In genomic region chrY:2835230-2835629, GRCh38 we compare ENCODE assay signal across 24 cellular contexts. TPM values are rescaled to one million over a fixed set of nuclear protein-coding genes. Genes with fewer than 3 reads are reported as not detected.
DNase-seq lines count a peak whose midpoint lies in the region; ATAC-seq and TF ChIP-seq lines count a peak whose summit lies in the region.
"Had no signal": no experiment of that assay in that cellular context is flagged by ENCODE, and none has a peak within 500 bp of the region (broad histone marks: within the 10 kb centered on the region; RNA-seq: fewer than 3 reads in every experiment).

No MANE protein-coding gene starts in this region.

- TF ChIP-seq POLR2A in heart left ventricle (IDR thresholded peaks at IDR 0.05): no peak

- H3K4me3 Mint-ChIP-seq in endodermal cell: no peak overlapping the region
- H3K4me3 Mint-ChIP-seq: CD4-positive, CD25-positive, alpha-beta regulatory T cell; CD8-positive, alpha-beta memory T cell; HFFc6 had no signal

- no peaks in the 10 kb centered on the region for H3K9me3 Mint-ChIP-seq in endodermal cell
- H3K9me3 Mint-ChIP-seq: CD4-positive, CD25-positive, alpha-beta regulatory T cell; CD8-positive, alpha-beta memory T cell had no signal

- no peaks in the 10 kb centered on the region for H3K36me3 Mint-ChIP-seq in endodermal cell (ENCODE audit: low read depth)
- H3K36me3 Mint-ChIP-seq: CD4-positive, CD25-positive, alpha-beta regulatory T cell; CD8-positive, alpha-beta memory T cell had no signal

- no peak overlapping the region for H3K27ac Mint-ChIP-seq in endodermal cell
- H3K27ac Mint-ChIP-seq: CD4-positive, CD25-positive, alpha-beta regulatory T cell; CD8-positive, alpha-beta memory T cell; HFFc6 had no signal

- H3K9ac ChIP-seq in endodermal cell (ENCODE audit: extremely low read depth, low read length, poor library complexity, severe bottlenecking): peak overlapping the region; percentile 8

- no peak overlapping the region for H3K27ac ChIP-seq in endodermal cell (ENCODE audit: low read depth, low read length)
- H3K27ac ChIP-seq in heart left ventricle: no peak overlapping the region

- TF ChIP-seq CTCF in endodermal cell (conservative IDR thresholded peaks at IDR 0.05): no peak
- no peak for TF ChIP-seq CTCF in fibroblast of villous mesenchyme (IDR thresholded peaks at IDR 0.05; ENCODE audit: insufficient read depth, low read depth, low read length)
- no peak for TF ChIP-seq CTCF in mucosa of descending colon (IDR thresholded peaks at IDR 0.05)
- no peak for TF ChIP-seq CTCF in heart left ventricle (IDR thresholded peaks at IDR 0.05)

- H3K36me3 ChIP-seq in endodermal cell (ENCODE audit: control insufficient read depth, insufficient read depth, low read length): no peaks in the 10 kb centered on the region
- no peaks in the 10 kb centered on the region for H3K36me3 ChIP-seq in mucosa of descending colon (ENCODE audit: low read depth)
- H3K36me3 ChIP-seq in heart left ventricle: no peaks in the 10 kb centered on the region
- H3K36me3 ChIP-seq: BE2C had no signal

- DNase-seq in NCI-H226: peak; percentile 37
- DNase-seq in endodermal cell: no peak
- peak; percentile 76 for DNase-seq in fibroblast of villous mesenchyme (ENCODE audit: low read depth)
- DNase-seq in mucosa of descending colon: no peak
- no peak for DNase-seq in activated CD4-positive, alpha-beta T cell treated with anti-CD3 and anti-CD28 coated beads, Interleukin-2, amount 50 U/mL, for 48 hours
- DNase-seq in heart left ventricle: no peak
- DNase-seq in NCI-H82 treated with DMSO at 0.1 percent for 48 hours (lab: John Stamatoyannopoulos, UW; ENCODE audit: unreplicated experiment): no peak
- DNase-seq: ACHN; BE2C; C1 segment of cervical spinal cord; CD4-positive, CD25-positive, alpha-beta regulatory T cell; CD8-positive, alpha-beta memory T cell; COR-L47; DMS 273 treated with DMSO at 0.1 percent for 48 hours; DMS53; DND-41; EL; GOT3; H7; HFFc6 had no signal

- H3K27me3 ChIP-seq in endodermal cell (ENCODE audit: control insufficient read depth, insufficient read depth, low read length, poor library complexity, severe bottlenecking) (no peaks in the 10 kb centered on the region), heart left ventricle (peaks cover 0 to 2% (median 0%) of the 10 kb centered on the region in 9 donors)
- H3K27me3 ChIP-seq: BE2C had no signal

- intact Hi-C loops in mucosa of descending colon (cut with DNase I, micrococcal nuclease): no loop called here
- intact Hi-C loops in heart left ventricle (cut with DNase I): no loop called here

- ATAC-seq in mucosa of descending colon: no peak
- ATAC-seq in heart left ventricle: no peak
- ATAC-seq: GM12878, HCT116 had no signal

- H3K4me1 Mint-ChIP-seq in endodermal cell: no peaks in the 10 kb centered on the region
- H3K4me1 Mint-ChIP-seq: CD4-positive, CD25-positive, alpha-beta regulatory T cell; CD8-positive, alpha-beta memory T cell had no signal

- H3K9me3 ChIP-seq in endodermal cell (ENCODE audit: control insufficient read depth, low read length) (no peaks in the 10 kb centered on the region), mucosa of descending colon (no peaks in the 10 kb centered on the region), heart left ventricle (no peaks in the 10 kb centered on the region)
- H3K9me3 ChIP-seq: BE2C had no signal

- H3K27me3 Mint-ChIP-seq in endodermal cell (ENCODE audit: insufficient read depth): no peaks in the 10 kb centered on the region

- H3K4me3 ChIP-seq in endodermal cell (ENCODE audit: low read length): no peak overlapping the region
- no peak overlapping the region for H3K4me3 ChIP-seq in fibroblast of villous mesenchyme (ENCODE audit: low read depth, low read length)
- H3K4me3 ChIP-seq in mucosa of descending colon: no peak overlapping the region
- H3K4me3 ChIP-seq in heart left ventricle: no peak overlapping the region
- H3K4me3 ChIP-seq: GM12878 had no signal

- peaks cover 7% of the 10 kb centered on the region for H3K4me1 ChIP-seq in endodermal cell (ENCODE audit: control insufficient read depth, insufficient read depth, low read length)
- H3K4me1 ChIP-seq in mucosa of descending colon (ENCODE audit: low read depth): no peaks in the 10 kb centered on the region
- H3K4me1 ChIP-seq in heart left ventricle: no peaks in the 10 kb centered on the region
- H3K4me1 ChIP-seq: BE2C had no signal

RNA-seq across cellular contexts. Expression of gene RPS4Y1, which starts 6.2 kb away (rescaled TPM):
- 100 to 1,000 TPM in 1 of 2 donors, not detected in 1; 348 TPM for total RNA-seq in endodermal cell
- 306 TPM for polyA plus RNA-seq in endodermal cell (2013, experiment 1 of 2)
- 270 TPM for polyA plus RNA-seq in endodermal cell (2013, experiment 2 of 2)
- total RNA-seq in fibroblast of villous mesenchyme: 24.6 TPM in 1 of 2 replicates, not detected in the other
- total RNA-seq in mucosa of descending colon: 100 to 1,000 TPM in 2 of 3 donors, not detected in 1; 176 to 215 TPM
- total RNA-seq in heart left ventricle: 100 to 1,000 TPM in 4 of 9 donors, not detected in 5; 158 to 210 (median 179) TPM
- polyA plus RNA-seq in heart left ventricle: 100 to 1,000 TPM; 187 to 334 TPM
- total RNA-seq: CD4-positive, CD25-positive, alpha-beta regulatory T cell; H7; HT-29 had no signal
- polyA plus RNA-seq: CD8-positive, alpha-beta memory T cell had no signal

RNA-seq across cellular contexts. Expression of gene SRY, which starts 47.7 kb away (rescaled TPM):
- total RNA-seq in endodermal cell: 10 to 100 TPM in 1 of 2 donors, not detected in 1; 14.4 TPM
- 3.7 TPM for polyA plus RNA-seq in endodermal cell (2013, experiment 1 of 2)
- polyA plus RNA-seq in endodermal cell (2013, experiment 2 of 2): 3.2 TPM
- not detected in 2 replicates for total RNA-seq in fibroblast of villous mesenchyme
- not detected for total RNA-seq in mucosa of descending colon
- total RNA-seq in heart left ventricle: not detected
- not detected for polyA plus RNA-seq in heart left ventricle
- total RNA-seq: CD4-positive, CD25-positive, alpha-beta regulatory T cell; CD8-positive, alpha-beta memory T cell; G401; GM12878; H7; HFFc6; HT-29 had no signal
- polyA plus RNA-seq: CD4-positive, CD25-positive, alpha-beta regulatory T cell; CD8-positive, alpha-beta memory T cell; GM12878 had no signal

Comparison
In these comparisons a context has a peak if more than half of its experiments do, and no peak if none do; other contexts are left out.
1. DNase-seq: peak in NCI-H226 (single experiment) and fibroblast of villous mesenchyme (single experiment); none in endodermal cell (single experiment), mucosa of descending colon (0 of 3), activated CD4-positive, alpha-beta T cell treated with anti-CD3 and anti-CD28 coated beads, Interleukin-2, amount 50 U/mL, for 48 hours (0 of 2), heart left ventricle (0 of 5) and NCI-H82 treated with DMSO at 0.1 percent for 48 hours (single experiment).